In the genomic region with DNA sequence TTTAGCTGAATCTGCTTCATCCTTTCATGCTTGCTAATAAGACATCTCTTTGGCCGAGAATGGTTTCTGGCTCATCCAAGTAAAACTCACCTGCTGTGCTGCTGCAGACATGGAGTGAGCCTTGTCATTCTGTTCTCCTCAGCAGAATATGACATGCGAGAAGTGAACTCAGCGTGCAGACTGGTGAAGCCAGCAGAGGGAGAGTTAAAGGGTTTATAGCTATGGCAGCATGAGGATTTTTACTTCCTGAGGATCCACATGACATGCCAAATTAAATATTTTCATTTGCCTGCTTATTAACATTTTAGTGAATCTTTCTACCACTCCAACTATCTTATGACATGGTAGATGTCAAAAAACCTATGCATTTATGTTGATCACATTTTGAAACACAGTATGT, we compare ENCODE assay signal across 23 cellular contexts.
DNase-seq lines count a peak whose midpoint lies in the region; ATAC-seq, FAIRE-seq and TF ChIP-seq lines count a peak whose summit lies in the region.
"Had no signal": no experiment of that assay in that cellular context is flagged by ENCODE, and none has a peak within 500 bp of the region (broad histone marks: within the 10 kb centered on the region; RNA-seq: fewer than 3 reads in every experiment).

No MANE protein-coding gene starts in this region.

- DNase-seq in Right ventricle myocardium inferior (ENCODE audit: missing footprints) (peak; percentile 7), left ventricle myocardium superior (no peak), brain pericyte (ENCODE audit: low read depth, low spot score) (peak; percentile 21), lung microvascular endothelial cell (ENCODE audit: low read depth in 2 of 2) (peak; percentile 24 to 83), SIG-M5 (lab: John Stamatoyannopoulos, UW) (no peak), HepG2 (ENCODE audit: low spot score) (no peak), NAMALWA (ENCODE audit: low spot score) (no peak)
- DNase-seq: 8988T; activated CD8-positive, alpha-beta T cell treated with anti-CD3 and anti-CD28 coated beads for 36 hours; activated naive CD4-positive, alpha-beta T cell treated with anti-CD3 and anti-CD28 coated beads for 36 hours; activated T-cell treated with anti-CD3 and anti-CD28 coated beads, Interleukin-2, amount 50 U/mL, for 1 hour; anterior cingulate cortex; head of caudate nucleus; NCI-H1048; NCI-H2029 treated with DMSO at 0.1 percent for 48 hours; NCI-H446 had no signal

- no peaks in the 10 kb centered on the region for H3K36me3 ChIP-seq in HepG2 (replicated peaks in 1 of 2; ENCODE audit: control insufficient read depth in 1 of 2, insufficient read depth in 2 of 2, low read length in 2 of 2)
- H3K36me3 ChIP-seq: BLaER1 treated with 17β-estradiol and CSF1 and Interleukin-3, amounts not matched to agents 10 nM and 100 nM; neutrophil had no signal

- FAIRE-seq in HepG2 (lab: Jason Lieb, UNC) = no peak
- FAIRE-seq: D721Med, urothelium cell line had no signal

- POLR2A ChIA-PET in HepG2 (lab: Yijun Ruan, JAX) = no interaction called here

- WGBS in HepG2 (ENCODE audit: low lambda C conversion rate) = 60% methylated on average over 3 of the region's 3 CpGs

- no peak for TF ChIP-seq RAD21 in HepG2 (CRISPR knock-in tag; IDR thresholded peaks at IDR 0.05)

- no peaks in the 10 kb centered on the region for H3K27me3 ChIP-seq in HepG2 (ENCODE audit: control insufficient read depth in 1 of 2, insufficient read depth in 2 of 2, low read length in 2 of 2)
- H3K27me3 ChIP-seq: BLaER1 treated with 17β-estradiol and CSF1 and Interleukin-3, amounts not matched to agents 10 nM and 100 nM; neutrophil had no signal

- H3K9ac ChIP-seq in HepG2 (ENCODE audit: insufficient read depth, low read depth, low read length) = no peak overlapping the region
- H3K9ac ChIP-seq: BLaER1 treated with 17β-estradiol and CSF1 and Interleukin-3, amounts not matched to agents 10 nM and 100 nM had no signal

- H3K4me3 ChIP-seq in HepG2 (replicated peaks in 1 of 3; ENCODE audit: insufficient read depth in 1 of 3, low read depth in 2 of 3, low read length in 3 of 3) = no peak overlapping the region
- H3K4me3 ChIP-seq: BLaER1 treated with 17β-estradiol and CSF1 and Interleukin-3, amounts not matched to agents 10 nM and 100 nM; SK-N-MC had no signal

- H3K27ac ChIP-seq in HepG2 (ENCODE audit: extremely low read length, insufficient read depth, low read length) = no peak overlapping the region
- H3K27ac ChIP-seq: BLaER1 treated with 17β-estradiol and CSF1 and Interleukin-3, amounts not matched to agents 10 nM and 100 nM; neutrophil; SK-N-MC had no signal

- H3K4me2 ChIP-seq in HepG2 (ENCODE audit: low read depth, low read length) = no peak overlapping the region
- H3K4me2 ChIP-seq: BLaER1 treated with 17β-estradiol and CSF1 and Interleukin-3, amounts not matched to agents 10 nM and 100 nM had no signal

- CTCF ChIA-PET in HepG2 (lab: Yijun Ruan, JAX; ENCODE audit: low intra/inter-chr PET ratio, low total read pairs) = no interaction called here

- ATAC-seq in Right ventricle myocardium inferior (no peak), left ventricle myocardium superior (no peak), HG03196 (IDR thresholded peaks at IDR 0.05; ENCODE audit: unreplicated experiment) (no peak), HepG2 (no peak)
- ATAC-seq: activated CD8-positive, alpha-beta T cell treated with anti-CD3 and anti-CD28 coated beads for 36 hours; WTC11 had no signal

- H4K20me1 ChIP-seq in HepG2 (ENCODE audit: insufficient read depth, low read length) = no peaks in the 10 kb centered on the region
- H4K20me1 ChIP-seq: BLaER1 treated with 17β-estradiol and CSF1 and Interleukin-3, amounts not matched to agents 10 nM and 100 nM had no signal

- no peak for TF ChIP-seq EP300 in HepG2 (IDR thresholded peaks at IDR 0.05; ENCODE audit: low read depth in 2 of 2, low read length in 2 of 2)
- TF ChIP-seq EP300 in HepG2 (CRISPR knock-in tag; IDR thresholded peaks at IDR 0.05; ENCODE audit: borderline replicate concordance) = no peak

- TF ChIP-seq CTCF in HepG2 (CRISPR knock-in tag; IDR thresholded peaks at IDR 0.05) = no peak

- TF ChIP-seq POLR2A in HepG2 (IDR thresholded peaks at IDR 0.05; ENCODE audit: insufficient read depth in 1 of 2, low read depth in 2 of 2, low read length in 2 of 2) = no peak

- no peaks in the 10 kb centered on the region for H3K9me3 ChIP-seq in HepG2 (ENCODE audit: low read length)
- H3K9me3 ChIP-seq: BLaER1 treated with 17β-estradiol and CSF1 and Interleukin-3, amounts not matched to agents 10 nM and 100 nM; neutrophil had no signal

- no peaks in the 10 kb centered on the region for H3K79me2 ChIP-seq in HepG2 (ENCODE audit: insufficient read depth, low read length)

- H3K4me1 ChIP-seq in HepG2 (ENCODE audit: insufficient read depth, low read length) = no peaks in the 10 kb centered on the region

- intact Hi-C loops in Right ventricle myocardium inferior (cut with DNase I) (no loop called here), left ventricle myocardium superior (cut with micrococcal nuclease) (no loop called here), HepG2 (cut with micrococcal nuclease; ENCODE audit: unreplicated experiment) (no loop called here)

- in situ Hi-C loops in HepG2 (cut with HindIII; ENCODE audit: extremely low pct_ligation_motif_present, low pct_unique_long_range_greater_than_20kb) = no loop called here

- no peak overlapping the region for H2AFZ ChIP-seq in HepG2 (ENCODE audit: low read length)

- no TSS peak for BruUV-seq in HepG2 (replicated peaks; lab: Mats Ljungman, UMichigan)

TF ChIP-seq in HepG2, 621 proteins besides CTCF, POLR2A, EP300 and RAD21 (continues in another document):
- TF ChIP-seq, protein P1, sequence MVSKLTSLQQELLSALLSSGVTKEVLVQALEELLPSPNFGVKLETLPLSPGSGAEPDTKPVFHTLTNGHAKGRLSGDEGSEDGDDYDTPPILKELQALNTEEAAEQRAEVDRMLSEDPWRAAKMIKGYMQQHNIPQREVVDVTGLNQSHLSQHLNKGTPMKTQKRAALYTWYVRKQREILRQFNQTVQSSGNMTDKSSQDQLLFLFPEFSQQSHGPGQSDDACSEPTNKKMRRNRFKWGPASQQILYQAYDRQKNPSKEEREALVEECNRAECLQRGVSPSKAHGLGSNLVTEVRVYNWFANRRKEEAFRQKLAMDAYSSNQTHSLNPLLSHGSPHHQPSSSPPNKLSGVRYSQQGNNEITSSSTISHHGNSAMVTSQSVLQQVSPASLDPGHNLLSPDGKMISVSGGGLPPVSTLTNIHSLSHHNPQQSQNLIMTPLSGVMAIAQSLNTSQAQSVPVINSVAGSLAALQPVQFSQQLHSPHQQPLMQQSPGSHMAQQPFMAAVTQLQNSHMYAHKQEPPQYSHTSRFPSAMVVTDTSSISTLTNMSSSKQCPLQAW (CRISPR knock-in tag; IDR thresholded peaks at IDR 0.05) = no peak
- TF ChIP-seq MAFF (IDR thresholded peaks at IDR 0.05; ENCODE audit: low read depth, low read length) (no peak), RBM39 (IDR thresholded peaks at IDR 0.05; ENCODE audit: low read depth, low read length, poor library complexity, severe bottlenecking) (no peak), TP53 (CRISPR knock-in tag; conservative IDR thresholded peaks at IDR 0.05) (no peak), CBX2 (IDR thresholded peaks at IDR 0.05; ENCODE audit: low read depth, low read length) (no peak), CBX2 (CRISPR knock-in tag; IDR thresholded peaks at IDR 0.05; ENCODE audit: low read depth) (no peak), ZNF235 (CRISPR knock-in tag; IDR thresholded peaks at IDR 0.05; ENCODE audit: borderline replicate concordance) (no peak), PHF21A (CRISPR knock-in tag; IDR thresholded peaks at IDR 0.05) (no peak), ZBTB21 (CRISPR knock-in tag; IDR thresholded peaks at IDR 0.05) (no peak), PHF5A (CRISPR knock-in tag; IDR thresholded peaks at IDR 0.05; ENCODE audit: low read depth, unreplicated experiment) (no peak), FLYWCH1 (CRISPR knock-in tag; IDR thresholded peaks at IDR 0.05) (no peak), PHB2 (IDR thresholded peaks at IDR 0.05; ENCODE audit: partially characterized antibody) (no peak)
- TF ChIP-seq, protein P2, sequence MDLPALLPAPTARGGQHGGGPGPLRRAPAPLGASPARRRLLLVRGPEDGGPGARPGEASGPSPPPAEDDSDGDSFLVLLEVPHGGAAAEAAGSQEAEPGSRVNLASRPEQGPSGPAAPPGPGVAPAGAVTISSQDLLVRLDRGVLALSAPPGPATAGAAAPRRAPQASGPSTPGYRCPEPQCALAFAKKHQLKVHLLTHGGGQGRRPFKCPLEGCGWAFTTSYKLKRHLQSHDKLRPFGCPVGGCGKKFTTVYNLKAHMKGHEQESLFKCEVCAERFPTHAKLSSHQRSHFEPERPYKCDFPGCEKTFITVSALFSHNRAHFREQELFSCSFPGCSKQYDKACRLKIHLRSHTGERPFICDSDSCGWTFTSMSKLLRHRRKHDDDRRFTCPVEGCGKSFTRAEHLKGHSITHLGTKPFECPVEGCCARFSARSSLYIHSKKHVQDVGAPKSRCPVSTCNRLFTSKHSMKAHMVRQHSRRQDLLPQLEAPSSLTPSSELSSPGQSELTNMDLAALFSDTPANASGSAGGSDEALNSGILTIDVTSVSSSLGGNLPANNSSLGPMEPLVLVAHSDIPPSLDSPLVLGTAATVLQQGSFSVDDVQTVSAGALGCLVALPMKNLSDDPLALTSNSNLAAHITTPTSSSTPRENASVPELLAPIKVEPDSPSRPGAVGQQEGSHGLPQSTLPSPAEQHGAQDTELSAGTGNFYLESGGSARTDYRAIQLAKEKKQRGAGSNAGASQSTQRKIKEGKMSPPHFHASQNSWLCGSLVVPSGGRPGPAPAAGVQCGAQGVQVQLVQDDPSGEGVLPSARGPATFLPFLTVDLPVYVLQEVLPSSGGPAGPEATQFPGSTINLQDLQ (CRISPR knock-in tag; IDR thresholded peaks at IDR 0.05) = no peak
- TF ChIP-seq, protein P3, sequence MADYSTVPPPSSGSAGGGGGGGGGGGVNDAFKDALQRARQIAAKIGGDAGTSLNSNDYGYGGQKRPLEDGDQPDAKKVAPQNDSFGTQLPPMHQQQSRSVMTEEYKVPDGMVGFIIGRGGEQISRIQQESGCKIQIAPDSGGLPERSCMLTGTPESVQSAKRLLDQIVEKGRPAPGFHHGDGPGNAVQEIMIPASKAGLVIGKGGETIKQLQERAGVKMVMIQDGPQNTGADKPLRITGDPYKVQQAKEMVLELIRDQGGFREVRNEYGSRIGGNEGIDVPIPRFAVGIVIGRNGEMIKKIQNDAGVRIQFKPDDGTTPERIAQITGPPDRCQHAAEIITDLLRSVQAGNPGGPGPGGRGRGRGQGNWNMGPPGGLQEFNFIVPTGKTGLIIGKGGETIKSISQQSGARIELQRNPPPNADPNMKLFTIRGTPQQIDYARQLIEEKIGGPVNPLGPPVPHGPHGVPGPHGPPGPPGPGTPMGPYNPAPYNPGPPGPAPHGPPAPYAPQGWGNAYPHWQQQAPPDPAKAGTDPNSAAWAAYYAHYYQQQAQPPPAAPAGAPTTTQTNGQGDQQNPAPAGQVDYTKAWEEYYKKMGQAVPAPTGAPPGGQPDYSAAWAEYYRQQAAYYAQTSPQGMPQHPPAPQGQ (CRISPR knock-in tag; IDR thresholded peaks at IDR 0.05; ENCODE audit: borderline replicate concordance) = no peak

Comparison
In these comparisons a context has a peak if more than half of its experiments do, and no peak if none do; other contexts are left out.
1. DNase-seq: peak in Right ventricle myocardium inferior (single experiment), brain pericyte (single experiment) and lung microvascular endothelial cell (2 of 2); none in left ventricle myocardium superior (single experiment), SIG-M5 (single experiment), HepG2 (single experiment) and NAMALWA (single experiment).